ENCODE assay signal across 1 cellular context in genomic region chr15:43529587-43530345, GRCh38.
TF ChIP-seq lines count a peak whose summit lies in the region.

No MANE protein-coding gene starts in this region.

TF ChIP-seq in H1, 55 proteins besides CTCF, POLR2A, EP300 and RAD21:
- TF ChIP-seq HDAC6 (IDR thresholded peaks at IDR 0.05; ENCODE audit: low read depth, low read length) (no peak), RBBP5 (IDR thresholded peaks at IDR 0.05; ENCODE audit: borderline replicate concordance, low read depth, low read length) (no peak), TCF12 (IDR thresholded peaks at IDR 0.05; ENCODE audit: low read depth, low read length) (no peak), ZNF274 (IDR thresholded peaks at IDR 0.05; ENCODE audit: borderline replicate concordance, extremely low read depth, low read length) (no peak), NRF1 (IDR thresholded peaks at IDR 0.05; ENCODE audit: low read depth, low read length) (no peak), YY1 (IDR thresholded peaks at IDR 0.05; ENCODE audit: low read depth, low read length) (no peak), BACH1 (IDR thresholded peaks at IDR 0.05; ENCODE audit: low read length) (no peak), CHD1 (IDR thresholded peaks at IDR 0.05; ENCODE audit: low read depth, low read length) (no peak), SUZ12 (IDR thresholded peaks at IDR 0.05; ENCODE audit: low read length) (no peak), RXRA (IDR thresholded peaks at IDR 0.05; ENCODE audit: insufficient read depth, low read depth, low read length) (no peak), FOSL1 (IDR thresholded peaks at IDR 0.05; ENCODE audit: insufficient read depth, low read depth, low read length) (no peak), E2F6 (IDR thresholded peaks at IDR 0.05) (no peak), SP4 (IDR thresholded peaks at IDR 0.05; ENCODE audit: low read length) (no peak), KDM5A (IDR thresholded peaks at IDR 0.05; ENCODE audit: low read length) (no peak), NANOG (IDR thresholded peaks at IDR 0.05; ENCODE audit: insufficient read depth, low read depth, low read length, poor library complexity, severe bottlenecking) (no peak), EZH2 (IDR thresholded peaks at IDR 0.05; ENCODE audit: low read depth, low read length, severe bottlenecking) (no peak), SIN3A (conservative IDR thresholded peaks at IDR 0.05 in 1 of 2, IDR thresholded peaks at IDR 0.05 in 1 of 2; ENCODE audit: low read depth in 1 of 2, low read length in 2 of 2) (no peak), SIRT6 (IDR thresholded peaks at IDR 0.05; ENCODE audit: low read length) (no peak), USF2 (IDR thresholded peaks at IDR 0.05; ENCODE audit: low read length) (no peak), ATF2 (IDR thresholded peaks at IDR 0.05; ENCODE audit: low read length) (no peak)
